Comparison of ENCODE assay signal across 15 cellular contexts in the genomic region with DNA sequence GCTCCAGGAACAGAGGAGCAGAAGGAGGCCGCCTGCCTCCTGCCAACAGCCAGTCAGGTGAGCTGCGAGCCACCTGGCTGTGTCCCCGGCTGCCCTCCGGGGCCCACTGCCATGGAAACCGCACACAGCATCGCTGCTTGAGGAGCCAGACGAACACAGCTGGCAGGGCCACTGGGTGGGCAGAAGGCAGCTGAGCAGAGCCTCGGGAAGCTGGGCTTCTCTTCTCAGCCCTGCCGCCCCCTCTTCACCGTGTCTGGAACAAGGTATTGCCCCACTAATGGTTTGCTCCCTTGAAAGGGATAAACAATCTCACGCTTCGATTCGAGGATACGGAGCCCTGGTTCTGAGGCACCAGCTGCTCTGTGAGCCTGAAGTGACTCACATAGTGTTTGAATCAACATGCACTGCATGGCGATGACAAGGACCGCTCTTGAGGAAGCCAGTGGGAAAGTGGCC.
DNase-seq lines count a peak whose midpoint lies in the region; ATAC-seq and TF ChIP-seq lines count a peak whose summit lies in the region.
"Had no signal": no experiment of that assay in that cellular context is flagged by ENCODE, and none has a peak within 500 bp of the region (broad histone marks: within the 10 kb centered on the region; RNA-seq: fewer than 3 reads in every experiment).

No MANE protein-coding gene starts in this region.

- H2BK15ac ChIP-seq in mesenchymal stem cell (ENCODE audit: low read depth, poor library complexity, severe bottlenecking): no peak overlapping the region

- no peak overlapping the region for H2AK5ac ChIP-seq in mesenchymal stem cell (ENCODE audit: low read length, severe bottlenecking)

- H3F3A ChIP-seq in MM.1S (ENCODE audit: insufficient read depth, low read length): no peaks in the 10 kb centered on the region

- H3K27me3 ChIP-seq in mesenchymal stem cell (ENCODE audit: control insufficient read depth in 1 of 2, insufficient read depth in 1 of 2, low read length in 2 of 2) (no peaks in the 10 kb centered on the region), MM.1S (replicated peaks; ENCODE audit: insufficient read depth, low read length) (peaks cover 59% of the 10 kb centered on the region)

- no peak overlapping the region for H4K8ac ChIP-seq in mesenchymal stem cell (ENCODE audit: low read length)

- H3K36me3 ChIP-seq in mesenchymal stem cell (ENCODE audit: control insufficient read depth in 1 of 2, insufficient read depth in 2 of 2, low read depth in 1 of 2, low read length in 2 of 2) (no peaks in the 10 kb centered on the region), MM.1S (replicated peaks; ENCODE audit: insufficient read depth, low read length) (no peaks in the 10 kb centered on the region)

- H3K18ac ChIP-seq in mesenchymal stem cell (ENCODE audit: low read depth in 1 of 2, low read length in 2 of 2): no peak overlapping the region

- DNase-seq in DMS79 treated with DMSO at 0.1 percent for 48 hours (lab: John Stamatoyannopoulos, UW) (peak; percentile 76), NCI-H1105 treated with DMSO at 0.1 percent for 48 hours (lab: John Stamatoyannopoulos, UW) (peak; percentile 74), mesenchymal stem cell (peak; percentile 72), omental fat pad (ENCODE audit: low spot score) (no peak), GM20000 (ENCODE audit: low spot score) (no peak), MM.1S (no peak), GF-D8 (lab: John Stamatoyannopoulos, UW) (no peak)
- DNase-seq: activated naive CD4-positive, alpha-beta T cell treated with anti-CD3 and anti-CD28 coated beads for 36 hours; head of caudate nucleus; NCI-H1048; stimulated activated naive CD8-positive, alpha-beta T cell treated with anti-CD3 and anti-CD28 coated beads, Interleukin-15, Interleukin-2, amounts not matched to agents 100 U/mL and 50 U/mL, for 24 hours had no signal

- H3K4ac ChIP-seq in mesenchymal stem cell (ENCODE audit: low read depth in 1 of 2, low read length in 2 of 2): no peak overlapping the region

- no peak overlapping the region for H3K4me3 ChIP-seq in mesenchymal stem cell (ENCODE audit: insufficient read depth in 1 of 2, low read depth in 1 of 2, low read length in 2 of 2)
- H3K4me3 ChIP-seq in MM.1S (ENCODE audit: low read length): no peak overlapping the region

- no peaks in the 10 kb centered on the region for H3K79me2 ChIP-seq in MM.1S (ENCODE audit: low read length)

- H3K9me2 ChIP-seq in MM.1S (replicated peaks; ENCODE audit: insufficient read depth, low read length): no peaks in the 10 kb centered on the region

- no peaks in the 10 kb centered on the region for H4K20me1 ChIP-seq in MM.1S (ENCODE audit: insufficient read depth, low read length)

- no peak overlapping the region for H3K23ac ChIP-seq in mesenchymal stem cell (ENCODE audit: low read length in 2 of 2)

- no peaks in the 10 kb centered on the region for H3K79me1 ChIP-seq in mesenchymal stem cell (replicated peaks; ENCODE audit: low read length, poor library complexity, severe bottlenecking)

- H2AFZ ChIP-seq in mesenchymal stem cell (ENCODE audit: low read depth, low read length) (no peak overlapping the region), MM.1S (ENCODE audit: low read length) (no peak overlapping the region)

- H3K9me3 ChIP-seq in mesenchymal stem cell (ENCODE audit: control insufficient read depth, low read length) (no peaks in the 10 kb centered on the region), MM.1S (replicated peaks; ENCODE audit: insufficient read depth, low read length) (no peaks in the 10 kb centered on the region)

- H3K27ac ChIP-seq in angular gyrus (ENCODE audit: low read depth, low read length) (peak overlapping the region; percentile 72), mesenchymal stem cell (ENCODE audit: low read length, poor library complexity, severe bottlenecking) (no peak overlapping the region), MM.1S (ENCODE audit: low read length) (no peak overlapping the region)
- H3K27ac ChIP-seq: C4-2B, VCaP had no signal

- WGBS in mesenchymal stem cell: 74% methylated on average over 16 of the region's 16 CpGs

- no peaks in the 10 kb centered on the region for H3K4me1 ChIP-seq in mesenchymal stem cell (ENCODE audit: control insufficient read depth, insufficient read depth, low read depth, low read length)
- H3K4me1 ChIP-seq in MM.1S (ENCODE audit: low read length): no peaks in the 10 kb centered on the region

- no peak overlapping the region for H2BK12ac ChIP-seq in mesenchymal stem cell (ENCODE audit: low read length in 2 of 2)

- no peak overlapping the region for H3K4me2 ChIP-seq in mesenchymal stem cell (ENCODE audit: low read length, poor library complexity, severe bottlenecking)
- no peak overlapping the region for H3K4me2 ChIP-seq in MM.1S (ENCODE audit: low read depth, low read length)

- H3K14ac ChIP-seq in mesenchymal stem cell (ENCODE audit: low read length in 2 of 2): no peak overlapping the region

- H3K9ac ChIP-seq in mesenchymal stem cell (ENCODE audit: low read length): no peak overlapping the region
- no peak overlapping the region for H3K9ac ChIP-seq in MM.1S (ENCODE audit: low read length)

- no peak overlapping the region for H4K91ac ChIP-seq in mesenchymal stem cell (ENCODE audit: low read length)

- H2BK5ac ChIP-seq in mesenchymal stem cell (ENCODE audit: low read depth, low read length, poor library complexity, severe bottlenecking): no peak overlapping the region

- H2BK120ac ChIP-seq in mesenchymal stem cell (ENCODE audit: low read depth, low read length): no peak overlapping the region

- ATAC-seq in omental fat pad (ENCODE audit: low FRiP score): no peak
- ATAC-seq: sciatic nerve; stimulated activated naive CD8-positive, alpha-beta T cell treated with anti-CD3 and anti-CD28 coated beads, Interleukin-15, Interleukin-2, amounts not matched to agents 100 U/mL and 50 U/mL, for 24 hours had no signal

- TF ChIP-seq CTCF in omental fat pad (IDR thresholded peaks at IDR 0.05): no peak
- TF ChIP-seq CTCF in GM20000 (IDR thresholded peaks at IDR 0.05; ENCODE audit: extremely low read depth, missing control alignments): no peak
- TF ChIP-seq CTCF in MM.1S (IDR thresholded peaks at IDR 0.05; ENCODE audit: low read length): no peak

Comparison
In these comparisons a context has a peak if more than half of its experiments do, and no peak if none do; other contexts are left out.
1. DNase-seq: peak in DMS79 treated with DMSO at 0.1 percent for 48 hours (single experiment), NCI-H1105 treated with DMSO at 0.1 percent for 48 hours (single experiment) and mesenchymal stem cell (single experiment); none in omental fat pad (single experiment), GM20000 (single experiment), MM.1S (single experiment) and GF-D8 (single experiment).